In the genomic region with DNA sequence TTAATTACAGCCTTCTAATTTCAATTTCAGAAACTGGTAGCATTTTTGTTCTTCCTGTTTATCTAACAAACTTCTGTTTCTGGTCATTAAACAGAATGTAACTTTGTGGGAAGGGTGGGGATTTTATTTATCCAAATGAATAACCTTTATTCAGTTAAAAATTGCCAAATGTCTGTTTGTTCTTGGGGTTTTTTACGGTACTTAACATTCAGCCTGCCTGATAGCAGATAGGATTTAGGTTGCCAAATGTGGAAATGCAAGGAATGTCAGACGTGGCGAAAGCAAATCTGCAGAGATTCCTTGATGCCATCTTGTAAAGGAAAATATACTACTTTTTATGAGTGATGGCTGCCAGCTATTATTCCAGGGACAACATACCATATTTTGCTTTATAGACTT, we compare ENCODE assay signal across 19 cellular contexts.
"Had no signal": no experiment of that assay in that cellular context is flagged by ENCODE, and none has a peak within 500 bp of the region (broad histone marks: within the 10 kb centered on the region; RNA-seq: fewer than 3 reads in every experiment).

No MANE protein-coding gene starts in this region.

- H3K4me1 ChIP-seq: foreskin keratinocyte, uterus had no signal

- DNase-seq: activated CD4-positive, alpha-beta T cell treated with anti-CD3 and anti-CD28 coated beads for 4 hours; activated CD8-positive, alpha-beta memory T cell treated with anti-CD3 and anti-CD28 coated beads, Interleukin-2, amount 50 U/mL, for 4 hours; activated CD8-positive, alpha-beta T cell treated with anti-CD3 and anti-CD28 coated beads, Interleukin-2, amount 10 ng/mL, durations not matched to agents 7 days and 5 days; activated gamma-delta T cell treated with Interleukin-2 at 50 U/mL for 16 hours; activated naive CD8-positive, alpha-beta T cell treated with anti-CD3 and anti-CD28 coated beads, Interleukin-2, amount 10 ng/mL, durations not matched to agents 7 days and 5 days; activated T-cell treated with anti-CD3 and anti-CD28 coated beads, Interleukin-2, amount 50 U/mL, for 48 hours; anterior cingulate cortex; cerebellar nuclear complex; effector CD8-positive, alpha-beta T cell; foreskin keratinocyte; immature natural killer cell; mammary epithelial cell; stimulated activated CD4-positive, alpha-beta T cell treated with anti-CD3 and anti-CD28 coated beads, Interleukin-2, amount 100 ng/mL, for 48 hours; T-helper 2 cell; uterus had no signal

- FAIRE-seq: endothelial cell of umbilical vein, TTC549 had no signal

- H3K4me3 ChIP-seq: uterus had no signal

- H3K27me3 ChIP-seq: foreskin keratinocyte, uterus had no signal

- H3K9me3 ChIP-seq: uterus had no signal

- H3K36me3 ChIP-seq: uterus had no signal

- H3K27ac ChIP-seq: foreskin keratinocyte, uterus had no signal

- ATAC-seq: activated CD8-positive, alpha-beta T cell treated with anti-CD3 and anti-CD28 coated beads, Interleukin-2, amount 10 ng/mL, durations not matched to agents 7 days and 5 days; foreskin keratinocyte; stimulated activated memory B cell treated with anti-CD40 and anti-IgM and Interleukin-4, amounts not matched to agents 10 μg/mL and 1 μg/mL and 100 μg/mL, for 72 hours; WTC11 had no signal
